10 cellular contexts compared by ENCODE assay signal in the genomic region with DNA sequence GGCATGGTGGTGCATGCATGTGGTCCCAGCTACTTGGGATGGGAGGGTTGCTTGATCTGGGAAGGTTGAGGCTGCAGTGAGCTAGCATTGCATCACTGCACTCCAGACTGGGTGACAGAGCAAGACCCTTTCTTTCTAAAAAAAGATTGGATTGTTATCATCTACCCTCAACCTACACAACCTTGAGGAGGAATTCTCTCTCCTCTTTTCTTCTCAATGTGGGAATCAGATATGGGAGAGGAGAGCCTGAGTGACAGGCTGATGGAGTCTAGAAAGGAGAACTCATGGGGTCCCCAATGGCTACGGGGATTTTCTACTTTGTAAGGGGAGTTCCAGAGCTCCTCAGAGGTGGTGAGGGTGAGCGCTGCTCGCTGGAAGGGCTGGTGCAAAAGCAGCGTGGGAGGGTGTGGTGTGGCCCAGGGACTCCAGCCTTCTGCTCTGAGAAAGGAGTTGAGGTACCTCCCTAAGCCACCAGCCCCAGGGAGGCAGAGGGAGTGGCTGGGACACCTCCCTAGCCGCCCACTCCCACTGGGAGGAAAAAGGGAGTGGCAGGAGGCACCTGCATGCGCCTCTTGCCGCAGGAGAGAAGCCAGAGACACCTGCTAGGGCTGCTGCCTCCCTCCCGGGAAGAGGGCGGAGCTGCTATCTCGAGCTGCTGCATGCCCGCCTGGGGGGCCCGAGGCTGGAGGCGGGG. TPM values are rescaled to one million over a fixed set of nuclear protein-coding genes. Genes with fewer than 3 reads are reported as not detected.
A peak's percentile ranks its signal among the peaks of the same experiment; 100 is the strongest.
DNase-seq lines count a peak whose midpoint lies in the region; ATAC-seq and TF ChIP-seq lines count a peak whose summit lies in the region.
"Had no signal": no experiment of that assay in that cellular context is flagged by ENCODE, and none has a peak within 500 bp of the region (broad histone marks: within the 10 kb centered on the region; RNA-seq: fewer than 3 reads in every experiment).

No MANE protein-coding gene starts in this region.

- H3K36me3 ChIP-seq in GM06990 (ENCODE audit: control insufficient read depth, insufficient read depth, low read length), result no peaks in the 10 kb centered on the region
- H3K36me3 ChIP-seq in GM23248 (ENCODE audit: low read depth), result no peaks in the 10 kb centered on the region
- H3K36me3 ChIP-seq: HAP-1 had no signal

- H3K4me2 ChIP-seq in GM23248 (ENCODE audit: unreplicated experiment), result no peak overlapping the region

- H3K9me3 Mint-ChIP-seq in glutamatergic neuron (ENCODE audit: unreplicated experiment), result no peaks in the 10 kb centered on the region

- H3K27ac ChIP-seq in GM23248, result no peak overlapping the region

- H3K4me1 ChIP-seq in GM23248 (ENCODE audit: insufficient read depth), result no peaks in the 10 kb centered on the region
- H3K4me1 ChIP-seq: HAP-1 had no signal

- peak; percentile 71 for ATAC-seq in GM19328 (IDR thresholded peaks at IDR 0.05; ENCODE audit: unreplicated experiment)
- peak; percentile 85 for ATAC-seq in HG02884 (IDR thresholded peaks at IDR 0.05; ENCODE audit: unreplicated experiment)
- ATAC-seq: left ventricle myocardium superior had no signal

- in situ Hi-C loops in GM23248 (cut with MboI), result no loop called here

- DNase-seq in GM06990 (ENCODE audit: extremely low read depth, insufficient read length) (peak; percentile 52), ecto neural progenitor cell (ENCODE audit: low spot score) (peak; percentile 66), glutamatergic neuron (no peak), GM23248 (no peak), NCI-H524 treated with DMSO at 0.1 percent for 48 hours (lab: John Stamatoyannopoulos, UW) (no peak)
- DNase-seq in central memory CD4-positive, alpha-beta T cell, result no peak
- DNase-seq: left ventricle myocardium superior had no signal

- H3K4me3 Mint-ChIP-seq in glutamatergic neuron (ENCODE audit: unreplicated experiment), result no peak overlapping the region

- no peaks in the 10 kb centered on the region for H3K79me2 ChIP-seq in GM23248 (ENCODE audit: insufficient read depth)

- H3F3A ChIP-seq in GM23248 (ENCODE audit: insufficient read depth), result no peaks in the 10 kb centered on the region

- H3K27me3 Mint-ChIP-seq in glutamatergic neuron (ENCODE audit: unreplicated experiment), result peaks cover 2% of the 10 kb centered on the region

- no peaks in the 10 kb centered on the region for H3K27me3 ChIP-seq in GM06990 (replicated peaks; ENCODE audit: control insufficient read depth, insufficient read depth, low read length)
- no peaks in the 10 kb centered on the region; the same call in 1 of the 2 replicates for H3K27me3 ChIP-seq in GM23248 (replicated peaks; ENCODE audit: insufficient read depth)

- H3K9ac ChIP-seq in GM23248, result no peak overlapping the region

- H3K4me1 Mint-ChIP-seq in glutamatergic neuron (ENCODE audit: low read depth, unreplicated experiment), result no peaks in the 10 kb centered on the region

- H3K36me3 Mint-ChIP-seq in glutamatergic neuron (ENCODE audit: unreplicated experiment), result no peaks in the 10 kb centered on the region

- H3K4me3 ChIP-seq in GM06990 (replicated peaks; ENCODE audit: low read depth, low read length), result no peak overlapping the region
- H3K4me3 ChIP-seq in GM23248, result no peak overlapping the region
- H3K4me3 ChIP-seq: HAP-1 had no signal

- no peak overlapping the region for H3K27ac Mint-ChIP-seq in glutamatergic neuron (ENCODE audit: unreplicated experiment)

- H3K9me2 ChIP-seq in GM23248 (ENCODE audit: insufficient read depth), result no peaks in the 10 kb centered on the region

- TF ChIP-seq CTCF in GM06990 (IDR thresholded peaks at IDR 0.05; ENCODE audit: insufficient read depth, low read length, poor library complexity, severe bottlenecking) (no peak), glutamatergic neuron (IDR thresholded peaks at IDR 0.05; ENCODE audit: partially characterized antibody, unreplicated experiment) (no peak)

- H4K20me1 ChIP-seq in GM23248 (ENCODE audit: insufficient read depth), result no peaks in the 10 kb centered on the region

- H2AFZ ChIP-seq in GM23248, result no peak overlapping the region

- no peaks in the 10 kb centered on the region for H3K9me3 ChIP-seq in GM23248 (ENCODE audit: low read depth)
- H3K9me3 ChIP-seq: HAP-1 had no signal

- WGBS in GM23248 (ENCODE audit: low coverage in 1 of 2, low lambda C conversion rate in 2 of 2, missing lambda C conversion rate in 2 of 2), 2 experiments, result 9 to 18% methylated on average over 10 to 11 of the region's 13 CpGs

RNA-seq across cellular contexts. Expression of a gene that starts 48.4 kb away (rescaled TPM):
- 0.69 TPM for total RNA-seq in glutamatergic neuron (ENCODE audit: unreplicated experiment)
- total RNA-seq in GM23248 (2014; rRNA removed; shearing (Covaris generic)), result not detected in 2 replicates
- not detected in 2 replicates for polyA plus RNA-seq in GM23248 (2016; fragmentation: Nextera tagmentation; extraction: Ambion mirVana)

Comparison
In these comparisons a context has a peak if more than half of its experiments do, and no peak if none do; other contexts are left out.
1. DNase-seq: peak in GM06990 (single experiment) and ecto neural progenitor cell (single experiment); none in central memory CD4-positive, alpha-beta T cell (single experiment), glutamatergic neuron (single experiment), GM23248 (single experiment) and NCI-H524 treated with DMSO at 0.1 percent for 48 hours (single experiment).